ENCODE assay signal across 2 cellular contexts in the genomic region with DNA sequence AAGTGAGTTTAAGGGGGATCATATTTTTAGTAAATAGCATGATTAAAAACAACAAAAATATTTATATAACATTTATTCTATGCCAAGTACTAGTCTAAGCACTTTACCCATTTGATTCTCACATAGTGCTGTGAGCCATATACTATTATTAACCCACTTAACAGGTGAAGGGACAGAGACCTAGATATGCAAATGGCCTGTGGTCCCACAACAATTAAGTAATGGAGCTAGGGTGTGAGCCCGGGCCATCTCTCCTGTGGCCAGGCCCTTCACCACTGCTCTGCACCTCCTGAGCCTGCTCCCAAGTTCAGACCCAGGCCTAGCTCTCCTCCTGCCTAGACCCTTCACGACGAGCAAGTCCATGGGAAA.
TF ChIP-seq lines count a peak whose summit lies in the region.

No MANE protein-coding gene starts in this region.

TF ChIP-seq in A549, 52 proteins besides CTCF, POLR2A, EP300 and RAD21 (continued from another document):
- TF ChIP-seq, protein P1, sequence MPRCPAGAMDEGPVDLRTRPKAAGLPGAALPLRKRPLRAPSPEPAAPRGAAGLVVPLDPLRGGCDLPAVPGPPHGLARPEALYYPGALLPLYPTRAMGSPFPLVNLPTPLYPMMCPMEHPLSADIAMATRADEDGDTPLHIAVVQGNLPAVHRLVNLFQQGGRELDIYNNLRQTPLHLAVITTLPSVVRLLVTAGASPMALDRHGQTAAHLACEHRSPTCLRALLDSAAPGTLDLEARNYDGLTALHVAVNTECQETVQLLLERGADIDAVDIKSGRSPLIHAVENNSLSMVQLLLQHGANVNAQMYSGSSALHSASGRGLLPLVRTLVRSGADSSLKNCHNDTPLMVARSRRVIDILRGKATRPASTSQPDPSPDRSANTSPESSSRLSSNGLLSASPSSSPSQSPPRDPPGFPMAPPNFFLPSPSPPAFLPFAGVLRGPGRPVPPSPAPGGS (IDR thresholded peaks at IDR 0.05), result no peak
- no peak for TF ChIP-seq EHF (CRISPR knock-in tag; IDR thresholded peaks at IDR 0.05)
- TF ChIP-seq, protein P2, sequence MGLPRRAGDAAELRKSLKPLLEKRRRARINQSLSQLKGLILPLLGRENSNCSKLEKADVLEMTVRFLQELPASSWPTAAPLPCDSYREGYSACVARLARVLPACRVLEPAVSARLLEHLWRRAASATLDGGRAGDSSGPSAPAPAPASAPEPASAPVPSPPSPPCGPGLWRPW (IDR thresholded peaks at IDR 0.05), result no peak
- no peak for TF ChIP-seq MYC (IDR thresholded peaks at IDR 0.05; ENCODE audit: borderline replicate concordance, low read length)

TF ChIP-seq in HCT116, 20 proteins besides CTCF, POLR2A, EP300 and RAD21 (continued from another document):
- TF ChIP-seq, protein P3, sequence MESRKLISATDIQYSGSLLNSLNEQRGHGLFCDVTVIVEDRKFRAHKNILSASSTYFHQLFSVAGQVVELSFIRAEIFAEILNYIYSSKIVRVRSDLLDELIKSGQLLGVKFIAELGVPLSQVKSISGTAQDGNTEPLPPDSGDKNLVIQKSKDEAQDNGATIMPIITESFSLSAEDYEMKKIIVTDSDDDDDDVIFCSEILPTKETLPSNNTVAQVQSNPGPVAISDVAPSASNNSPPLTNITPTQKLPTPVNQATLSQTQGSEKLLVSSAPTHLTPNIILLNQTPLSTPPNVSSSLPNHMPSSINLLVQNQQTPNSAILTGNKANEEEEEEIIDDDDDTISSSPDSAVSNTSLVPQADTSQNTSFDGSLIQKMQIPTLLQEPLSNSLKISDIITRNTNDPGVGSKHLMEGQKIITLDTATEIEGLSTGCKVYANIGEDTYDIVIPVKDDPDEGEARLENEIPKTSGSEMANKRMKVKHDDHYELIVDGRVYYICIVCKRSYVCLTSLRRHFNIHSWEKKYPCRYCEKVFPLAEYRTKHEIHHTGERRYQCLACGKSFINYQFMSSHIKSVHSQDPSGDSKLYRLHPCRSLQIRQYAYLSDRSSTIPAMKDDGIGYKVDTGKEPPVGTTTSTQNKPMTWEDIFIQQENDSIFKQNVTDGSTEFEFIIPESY (IDR thresholded peaks at IDR 0.05; ENCODE audit: extremely low read depth, insufficient replicate concordance, low read length), result no peak
- TF ChIP-seq, protein P4, sequence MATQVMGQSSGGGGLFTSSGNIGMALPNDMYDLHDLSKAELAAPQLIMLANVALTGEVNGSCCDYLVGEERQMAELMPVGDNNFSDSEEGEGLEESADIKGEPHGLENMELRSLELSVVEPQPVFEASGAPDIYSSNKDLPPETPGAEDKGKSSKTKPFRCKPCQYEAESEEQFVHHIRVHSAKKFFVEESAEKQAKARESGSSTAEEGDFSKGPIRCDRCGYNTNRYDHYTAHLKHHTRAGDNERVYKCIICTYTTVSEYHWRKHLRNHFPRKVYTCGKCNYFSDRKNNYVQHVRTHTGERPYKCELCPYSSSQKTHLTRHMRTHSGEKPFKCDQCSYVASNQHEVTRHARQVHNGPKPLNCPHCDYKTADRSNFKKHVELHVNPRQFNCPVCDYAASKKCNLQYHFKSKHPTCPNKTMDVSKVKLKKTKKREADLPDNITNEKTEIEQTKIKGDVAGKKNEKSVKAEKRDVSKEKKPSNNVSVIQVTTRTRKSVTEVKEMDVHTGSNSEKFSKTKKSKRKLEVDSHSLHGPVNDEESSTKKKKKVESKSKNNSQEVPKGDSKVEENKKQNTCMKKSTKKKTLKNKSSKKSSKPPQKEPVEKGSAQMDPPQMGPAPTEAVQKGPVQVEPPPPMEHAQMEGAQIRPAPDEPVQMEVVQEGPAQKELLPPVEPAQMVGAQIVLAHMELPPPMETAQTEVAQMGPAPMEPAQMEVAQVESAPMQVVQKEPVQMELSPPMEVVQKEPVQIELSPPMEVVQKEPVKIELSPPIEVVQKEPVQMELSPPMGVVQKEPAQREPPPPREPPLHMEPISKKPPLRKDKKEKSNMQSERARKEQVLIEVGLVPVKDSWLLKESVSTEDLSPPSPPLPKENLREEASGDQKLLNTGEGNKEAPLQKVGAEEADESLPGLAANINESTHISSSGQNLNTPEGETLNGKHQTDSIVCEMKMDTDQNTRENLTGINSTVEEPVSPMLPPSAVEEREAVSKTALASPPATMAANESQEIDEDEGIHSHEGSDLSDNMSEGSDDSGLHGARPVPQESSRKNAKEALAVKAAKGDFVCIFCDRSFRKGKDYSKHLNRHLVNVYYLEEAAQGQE (IDR thresholded peaks at IDR 0.05; ENCODE audit: low read depth), result no peak
- TF ChIP-seq JUND (IDR thresholded peaks at IDR 0.05), result no peak
- TF ChIP-seq POLR2AphosphoS5 (IDR thresholded peaks at IDR 0.05; ENCODE audit: low read depth, low read length), result no peak
- no peak for TF ChIP-seq ZNF274 (IDR thresholded peaks at IDR 0.05; ENCODE audit: low read depth, low read length)
- TF ChIP-seq, protein P5, sequence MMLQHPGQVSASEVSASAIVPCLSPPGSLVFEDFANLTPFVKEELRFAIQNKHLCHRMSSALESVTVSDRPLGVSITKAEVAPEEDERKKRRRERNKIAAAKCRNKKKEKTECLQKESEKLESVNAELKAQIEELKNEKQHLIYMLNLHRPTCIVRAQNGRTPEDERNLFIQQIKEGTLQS (IDR thresholded peaks at IDR 0.05), result no peak
- TF ChIP-seq EZH2phosphoT487 (IDR thresholded peaks at IDR 0.05; ENCODE audit: borderline replicate concordance), result no peak
- TF ChIP-seq, protein P6, sequence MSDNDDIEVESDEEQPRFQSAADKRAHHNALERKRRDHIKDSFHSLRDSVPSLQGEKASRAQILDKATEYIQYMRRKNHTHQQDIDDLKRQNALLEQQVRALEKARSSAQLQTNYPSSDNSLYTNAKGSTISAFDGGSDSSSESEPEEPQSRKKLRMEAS (IDR thresholded peaks at IDR 0.05), result no peak
- TF ChIP-seq SIN3A (IDR thresholded peaks at IDR 0.05; ENCODE audit: low read depth), result no peak
- TF ChIP-seq SP1 (IDR thresholded peaks at IDR 0.05; ENCODE audit: low read depth), result no peak
- no peak for TF ChIP-seq TCF7L2 (IDR thresholded peaks at IDR 0.05; ENCODE audit: borderline replicate concordance, extremely low read depth, insufficient read depth, insufficient read length)
- no peak for TF ChIP-seq ZFX (IDR thresholded peaks at IDR 0.05)
- no peak for TF ChIP-seq FOSL1 (IDR thresholded peaks at IDR 0.05; ENCODE audit: low read depth)
- TF ChIP-seq CEBPB (IDR thresholded peaks at IDR 0.05; ENCODE audit: low read depth), result no peak
TF ChIP-seq in HCT116: peak in this region for 0.
